In genomic region chr10:46761471-46761870, GRCh38 we compare ENCODE assay signal across 8 cellular contexts.
ATAC-seq and TF ChIP-seq lines count a peak whose summit lies in the region.
"Not testable (repeated sequence)": the region's sequence is repeated elsewhere in the genome, so short reads cannot be mapped to it uniquely, and the experiment has no call there.

No MANE protein-coding gene starts in this region.

- not testable (repeated sequence) for H3K27me3 Mint-ChIP-seq in stimulated activated memory B cell treated with anti-CD40 and anti-IgM and Interleukin-4, amounts not matched to agents 10 μg/mL and 1 μg/mL and 100 μg/mL, for 72 hours

- H3K4me1 Mint-ChIP-seq in stimulated activated memory B cell treated with anti-CD40 and anti-IgM and Interleukin-4, amounts not matched to agents 10 μg/mL and 1 μg/mL and 100 μg/mL, for 72 hours = not testable (repeated sequence)

- not testable (repeated sequence) for H3K9me3 Mint-ChIP-seq in stimulated activated memory B cell treated with anti-CD40 and anti-IgM and Interleukin-4, amounts not matched to agents 10 μg/mL and 1 μg/mL and 100 μg/mL, for 72 hours

- H3K36me3 Mint-ChIP-seq in stimulated activated memory B cell treated with anti-CD40 and anti-IgM and Interleukin-4, amounts not matched to agents 10 μg/mL and 1 μg/mL and 100 μg/mL, for 72 hours = not testable (repeated sequence)

- not testable (repeated sequence) for H3K4me3 Mint-ChIP-seq in stimulated activated memory B cell treated with anti-CD40 and anti-IgM and Interleukin-4, amounts not matched to agents 10 μg/mL and 1 μg/mL and 100 μg/mL, for 72 hours

- not testable (repeated sequence) for H3K27ac Mint-ChIP-seq in stimulated activated memory B cell treated with anti-CD40 and anti-IgM and Interleukin-4, amounts not matched to agents 10 μg/mL and 1 μg/mL and 100 μg/mL, for 72 hours

- TF ChIP-seq POLR2A in GM18505 (IDR thresholded peaks at IDR 0.05; ENCODE audit: borderline replicate concordance, extremely low read depth, insufficient read depth, insufficient read length) = not testable (repeated sequence)

- peak; percentile 88 for ATAC-seq in GM18505 (IDR thresholded peaks at IDR 0.05; ENCODE audit: unreplicated experiment)
- ATAC-seq in GM19023 (IDR thresholded peaks at IDR 0.05; ENCODE audit: unreplicated experiment) = peak; percentile 85
- peak; percentile 85 for ATAC-seq in GM21367 (IDR thresholded peaks at IDR 0.05; ENCODE audit: unreplicated experiment)
- peak; percentile 94 for ATAC-seq in GM21786 (IDR thresholded peaks at IDR 0.05; ENCODE audit: unreplicated experiment)
- ATAC-seq in HG02852 (IDR thresholded peaks at IDR 0.05; ENCODE audit: unreplicated experiment) = peak; percentile 54
- ATAC-seq in HG03066 (IDR thresholded peaks at IDR 0.05; ENCODE audit: low read depth, unreplicated experiment) = peak; percentile 74
- ATAC-seq in HG03432 (IDR thresholded peaks at IDR 0.05; ENCODE audit: unreplicated experiment) = peak; percentile 89
- peak; percentile 73 for ATAC-seq in stimulated activated memory B cell treated with anti-CD40 and anti-IgM and Interleukin-4, amounts not matched to agents 10 μg/mL and 1 μg/mL and 100 μg/mL, for 72 hours

Comparison
In these comparisons a context has a peak if more than half of its experiments do, and no peak if none do; other contexts are left out.
1. Peak in every context shown above with its lines: ATAC-seq.